ENCODE assay signal across 8 cellular contexts in the genomic region with DNA sequence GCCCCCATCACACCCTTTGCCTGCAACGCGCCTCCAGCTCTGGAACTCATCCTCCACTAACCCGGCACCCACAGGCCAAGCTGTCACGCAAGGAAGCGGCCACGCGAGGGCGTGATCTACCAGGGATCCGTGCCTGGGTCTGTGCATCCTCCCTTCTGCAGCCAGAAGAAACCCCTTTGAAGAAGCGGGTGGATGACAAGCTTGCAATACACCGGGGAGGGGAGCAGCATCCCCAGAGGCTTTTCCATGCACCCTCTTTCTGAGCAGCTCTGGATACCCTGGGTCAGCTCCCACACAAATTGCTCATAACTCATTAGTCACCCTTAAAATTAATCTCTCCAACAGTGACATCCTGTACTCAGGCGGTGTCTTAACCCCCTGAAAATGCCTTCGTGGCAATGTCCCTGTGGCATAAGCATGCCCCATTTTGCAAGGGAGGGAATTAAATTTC. TPM values are rescaled to one million over a fixed set of nuclear protein-coding genes. Genes with fewer than 3 reads are reported as not detected.
DNase-seq lines count a peak whose midpoint lies in the region; ATAC-seq, FAIRE-seq and TF ChIP-seq lines count a peak whose summit lies in the region.

No MANE protein-coding gene starts in this region.

- H3K36me3 Mint-ChIP-seq in Calu3 (ENCODE audit: insufficient read depth, unreplicated experiment): no peaks in the 10 kb centered on the region

- TF ChIP-seq CTCF in Calu3 (IDR thresholded peaks at IDR 0.05; ENCODE audit: unreplicated experiment) (peak; percentile 74), foreskin fibroblast (IDR thresholded peaks at IDR 0.05; ENCODE audit: low read depth, low read length) (peak; percentile 66), pancreas (IDR thresholded peaks at IDR 0.05) (peak; percentile 9 to 45 (median 34)), transverse colon (IDR thresholded peaks at IDR 0.05) (peak; percentile 29 to 54 (median 39))

- H3K4me1 Mint-ChIP-seq in Calu3 (ENCODE audit: low read depth, unreplicated experiment): peaks cover 8% of the 10 kb centered on the region

- H3K27ac ChIP-seq in pancreas: no peak overlapping the region
- no peak overlapping the region for H3K27ac ChIP-seq in transverse colon

- intact Hi-C loops in Calu3 (cut with micrococcal nuclease; ENCODE audit: unreplicated experiment) (loop anchor here (5.0 to 10.0 kb wide), 2 partner anchors 124 to 217 kb away; no protein-coding TSS in a partner anchor), pancreas (cut with DNase I) (loop anchor here (5.0 to 10.0 kb wide), 3 partner anchors 364 to 372 kb away; no protein-coding TSS in a partner anchor), transverse colon (cut with DNase I; ENCODE audit: low total_unique reads) (loop anchor here (10.0 kb wide), 1 partner anchor 114 kb away; no protein-coding TSS in a partner anchor)

- H3K9me3 Mint-ChIP-seq in Calu3 (ENCODE audit: low read depth, unreplicated experiment): no peaks in the 10 kb centered on the region

- FAIRE-seq in pancreas (lab: Jason Lieb, UNC): no peak

- H3K36me3 ChIP-seq in pancreas (no peaks in the 10 kb centered on the region), transverse colon (no peaks in the 10 kb centered on the region)

- H3K9me3 ChIP-seq in pancreas (no peaks in the 10 kb centered on the region), transverse colon (no peaks in the 10 kb centered on the region)

- H3K4me1 ChIP-seq in pancreas: no peaks in the 10 kb centered on the region
- H3K4me1 ChIP-seq in transverse colon: no peaks in the 10 kb centered on the region

- CTCF ChIA-PET in Calu3 (lab: Charles Lee): interaction anchor here (0.8 to 1.5 kb wide), 7 partner anchors 142 to 402 kb away, joined by 3 to 10 read pairs (median 4); a partner anchor contains a TSS

- no TSS peak for BruUV-seq in Calu3 (replicated peaks; lab: Mats Ljungman, UMichigan)

- H3K27me3 Mint-ChIP-seq in Calu3 (ENCODE audit: unreplicated experiment): peaks cover 15% of the 10 kb centered on the region

- DNase-seq in Calu3 (peak; percentile 86), RPMI8226 (peak; percentile 68), foreskin fibroblast (peak; percentile 53 to 86), pancreas (peak; percentile 21 to 86 (median 62)), transverse colon (peak; percentile 54)
- DNase-seq in activated T-helper 1 cell treated with anti-CD3 and anti-CD28 coated beads, Interleukin-2, amount 50 U/mL, for 16 hours (ENCODE audit: low read depth in 1 of 2, low spot score in 1 of 2): peak; percentile 43 to 62

- no peak overlapping the region for H3K4me3 Mint-ChIP-seq in Calu3 (ENCODE audit: low read depth, unreplicated experiment)

- H3K27ac Mint-ChIP-seq in Calu3 (ENCODE audit: unreplicated experiment): no peak overlapping the region

- ATAC-seq in HG03354 (IDR thresholded peaks at IDR 0.05; ENCODE audit: poor library complexity, severe bottlenecking, unreplicated experiment) (peak; percentile 56), pancreas (peak; percentile 76 to 92 (median 85)), HG02973 (IDR thresholded peaks at IDR 0.05; ENCODE audit: unreplicated experiment) (no peak)

- no peak overlapping the region for H3K4me3 ChIP-seq in foreskin fibroblast (ENCODE audit: low read depth in 1 of 2, low read length in 2 of 2)
- no peak overlapping the region for H3K4me3 ChIP-seq in pancreas
- no peak overlapping the region for H3K4me3 ChIP-seq in transverse colon

- TF ChIP-seq POLR2A in transverse colon (IDR thresholded peaks at IDR 0.05): no peak

- 14 to 18% methylated on average over 13 of the region's 13 CpGs for WGBS in pancreas, 2 donors
- 19 to 40% methylated on average over 1 to 12 of the region's 13 CpGs for WGBS in transverse colon (ENCODE audit: low coverage in 1 of 2), 2 donors

- in situ Hi-C loops in transverse colon (cut with MboI; ENCODE audit: low pct_ligation_motif_present in 1 of 4, low pct_unique_long_range_greater_than_20kb in 1 of 4, low sequenced_read_pairs in 3 of 4): loop anchor here in 2 of 4 donors (10.0 to 25.0 kb wide), 2 partner anchors 374 to 377 kb away; no protein-coding TSS in a partner anchor

- H3K27me3 ChIP-seq in pancreas: no peaks in the 10 kb centered on the region
- H3K27me3 ChIP-seq in transverse colon: no peaks in the 10 kb centered on the region

- no peak for TF ChIP-seq EP300 in transverse colon (IDR thresholded peaks at IDR 0.05; ENCODE audit: low read depth)

RNA-seq across cellular contexts. Expression of a gene that starts 47.6 kb away (rescaled TPM):
- total RNA-seq in Calu3 (2022) (23.0 and 27.8 TPM in 2 replicates), pancreas (1 to 10 TPM; 4.9 to 8.5 (median 8.0) TPM), transverse colon (10 to 100 TPM in 2 of 4 donors, 1 to 10 TPM in 1, not detected in 1; 2.2 to 17.3 (median 15.8) TPM)
- polyA plus RNA-seq in pancreas: 10 to 100 TPM in 1 of 2 donors, 1 to 10 TPM in 1; 8.7 to 14.5 TPM
